In the genomic region with DNA sequence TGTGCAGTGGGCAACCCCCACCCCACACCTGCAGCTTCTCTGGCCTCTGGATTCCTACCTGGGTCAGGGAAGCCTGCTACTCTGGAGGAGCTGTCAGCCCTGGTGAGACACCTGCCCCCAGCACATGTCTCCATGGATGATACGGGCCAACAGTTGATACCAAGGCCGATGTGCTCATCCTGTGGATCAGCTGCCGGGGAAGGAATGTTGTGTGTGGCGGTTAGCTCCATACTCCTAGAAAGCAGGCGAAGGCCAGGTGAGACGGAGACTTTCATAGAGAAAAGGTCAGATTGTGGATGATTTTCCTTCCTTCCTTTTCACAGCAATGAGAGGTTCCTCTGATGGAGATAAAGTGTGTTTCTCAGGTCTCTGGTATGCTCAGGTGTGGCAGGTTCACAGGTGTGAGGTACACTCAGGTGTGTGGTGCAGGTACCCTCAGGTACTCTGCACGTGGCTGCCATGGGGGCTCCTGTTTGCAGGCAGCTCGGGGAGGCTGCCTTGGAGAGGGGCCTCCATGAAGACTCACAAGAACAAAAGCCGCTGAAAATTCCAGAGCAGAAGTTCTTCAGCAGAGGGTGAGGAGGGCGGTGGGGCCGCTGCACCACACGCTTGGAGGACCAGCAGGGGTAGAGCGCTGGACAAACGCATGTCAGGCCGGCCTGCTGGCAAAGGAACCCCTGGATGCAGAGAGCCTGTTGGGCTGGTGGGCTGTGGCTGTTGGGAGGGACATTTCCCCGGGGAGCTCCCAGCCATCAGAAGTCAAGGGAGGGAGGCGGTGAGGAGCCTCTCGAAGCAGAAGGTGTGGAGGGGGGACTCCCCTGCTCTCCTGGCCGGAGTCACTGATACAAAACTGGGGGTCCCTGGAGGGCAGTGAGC, we compare ENCODE assay signal across 9 cellular contexts. TPM values are rescaled to one million over a fixed set of nuclear protein-coding genes. Genes with fewer than 3 reads are reported as not detected.
DNase-seq lines count a peak whose midpoint lies in the region; ATAC-seq lines count a peak whose summit lies in the region.
"Had no signal": no experiment of that assay in that cellular context is flagged by ENCODE, and none has a peak within 500 bp of the region (broad histone marks: within the 10 kb centered on the region; RNA-seq: fewer than 3 reads in every experiment).

No MANE protein-coding gene starts in this region.

- no peak overlapping the region for H4K91ac ChIP-seq in trophoblast cell (ENCODE audit: low read depth, low read length)

- H3K9me2 ChIP-seq in Karpas-422 (replicated peaks; ENCODE audit: insufficient read depth, low read length) = no peaks in the 10 kb centered on the region

- no CpG with 5 or more reads among the region's 19 CpGs for WGBS in trophoblast cell (ENCODE audit: extremely low coverage, insufficient coverage, insufficient read length)

- H4K20me1 ChIP-seq in Karpas-422 (ENCODE audit: insufficient read depth, low read depth, low read length) = peaks cover 7% of the 10 kb centered on the region; the same call in 1 of the 2 replicates

- no peak overlapping the region for H3K4me2 ChIP-seq in trophoblast cell (ENCODE audit: low read length)
- no peak overlapping the region for H3K4me2 ChIP-seq in Karpas-422 (ENCODE audit: low read depth, low read length, poor library complexity, severe bottlenecking)

- no peaks in the 10 kb centered on the region for H3K79me1 ChIP-seq in trophoblast cell (ENCODE audit: low read length)

- no peak overlapping the region for H3K4ac ChIP-seq in trophoblast cell (ENCODE audit: low read depth, low read length)

- H2AFZ ChIP-seq in trophoblast cell (ENCODE audit: insufficient read depth, low read length, poor library complexity) (no peak overlapping the region), Karpas-422 (ENCODE audit: low read length) (no peak overlapping the region)

- no peak overlapping the region for H3K18ac ChIP-seq in trophoblast cell (ENCODE audit: low read length)

- ATAC-seq in GM18907 (IDR thresholded peaks at IDR 0.05; ENCODE audit: unreplicated experiment) = peak; percentile 18
- peak; percentile 8 for ATAC-seq in HG03575 (IDR thresholded peaks at IDR 0.05; ENCODE audit: extremely low read depth, insufficient number of reproducible peaks, low FRiP score, unreplicated experiment)
- no peak for ATAC-seq in esophagus mucosa

- no peak overlapping the region for H2BK12ac ChIP-seq in trophoblast cell (ENCODE audit: low read length)

- H3K79me2 ChIP-seq in trophoblast cell (ENCODE audit: control insufficient read depth, insufficient read depth, low read length, poor library complexity) (no peaks in the 10 kb centered on the region), Karpas-422 (ENCODE audit: low read length) (no peaks in the 10 kb centered on the region)

- H3K9ac ChIP-seq in trophoblast cell (ENCODE audit: low read length) (no peak overlapping the region), Karpas-422 (ENCODE audit: low read length) (no peak overlapping the region)

- H3K27ac ChIP-seq in trophoblast cell (ENCODE audit: low read depth, low read length) = no peak overlapping the region
- no peak overlapping the region for H3K27ac ChIP-seq in Karpas-422 (ENCODE audit: low read length)

- H3K14ac ChIP-seq in trophoblast cell (ENCODE audit: low read length) = no peak overlapping the region

- H3K4me1 ChIP-seq in trophoblast cell (ENCODE audit: control insufficient read depth in 1 of 2, insufficient read depth in 2 of 2, low read length in 2 of 2) = peaks cover 8 to 15% of the 10 kb centered on the region in 2 experiments
- H3K4me1 ChIP-seq in Karpas-422 (ENCODE audit: low read length) = peaks cover 11% of the 10 kb centered on the region

- H3K36me3 ChIP-seq in H7 (replicated peaks; ENCODE audit: control insufficient read depth, insufficient read depth, low read length) (peaks cover 7% of the 10 kb centered on the region; the same call in 1 of the 2 replicates), trophoblast cell (ENCODE audit: control insufficient read depth in 1 of 2, insufficient read depth in 2 of 2, low read length in 2 of 2) (peaks cover 23 to 30% of the 10 kb centered on the region in 2 experiments), Karpas-422 (ENCODE audit: insufficient read depth, low read length) (0 out of 2 replicates have a peak, but pooled peaks cover 3% of the 10 kb centered on the region)

- no peak overlapping the region for H2BK120ac ChIP-seq in trophoblast cell (ENCODE audit: insufficient read depth, low read length, poor library complexity)

- H3K9me3 ChIP-seq in trophoblast cell (ENCODE audit: insufficient read depth, low read depth, low read length) (peaks cover 5% of the 10 kb centered on the region), Karpas-422 (ENCODE audit: low read length) (no peaks in the 10 kb centered on the region)

- no peak overlapping the region for H2BK5ac ChIP-seq in trophoblast cell (ENCODE audit: low read depth, low read length, poor library complexity)

- no peak overlapping the region for H2AK5ac ChIP-seq in trophoblast cell (ENCODE audit: low read length)

- no peak overlapping the region for H4K12ac ChIP-seq in trophoblast cell (ENCODE audit: low read depth, low read length)

- no peak overlapping the region for H3K4me3 ChIP-seq in H7 (ENCODE audit: insufficient read depth, low read depth, low read length)
- H3K4me3 ChIP-seq in trophoblast cell (ENCODE audit: low read depth, low read length) = no peak overlapping the region
- no peak overlapping the region for H3K4me3 ChIP-seq in Karpas-422 (ENCODE audit: low read length)

- no peak overlapping the region for H4K8ac ChIP-seq in trophoblast cell (ENCODE audit: low read depth, low read length)

- DNase-seq in H7 = peak; percentile 32
- peak; percentile 99 for DNase-seq in trophoblast cell
- DNase-seq in activated T-cell treated with anti-CD3 and anti-CD28 coated beads for 4 hours = no peak
- DNase-seq in Karpas-422 = no peak
- DNase-seq: activated T-cell treated with anti-CD3 and anti-CD28 coated beads, Interleukin-2, amount 50 U/mL, for 1 hour; DMS79 had no signal

- H3K27me3 ChIP-seq in H7 (ENCODE audit: control insufficient read depth, insufficient read depth, low read length) (peaks cover 32% of the 10 kb centered on the region), trophoblast cell (ENCODE audit: insufficient read depth, low read length) (peaks cover 24% of the 10 kb centered on the region), Karpas-422 (ENCODE audit: low read length) (no peaks in the 10 kb centered on the region)

- H3K23ac ChIP-seq in trophoblast cell (ENCODE audit: low read length) = no peak overlapping the region

RNA-seq across cellular contexts. Expression of gene AHRR, which starts 5.1 kb away (rescaled TPM):
- total RNA-seq in H7 (2014; rRNA removed; shearing (Covaris generic)) = 0.74 and 1.4 TPM in 2 replicates
- polyA plus RNA-seq in trophoblast cell (2013) = 1.1 and 1.3 TPM in 2 replicates
- total RNA-seq in esophagus mucosa = 1.1 TPM
- total RNA-seq in Karpas-422 (2014; rRNA removed; shearing (Covaris generic); ENCODE audit: low replicate concordance) = 2.5 and 2.6 TPM in 2 replicates

RNA-seq across cellular contexts. Expression of gene PDCD6, which starts 45.0 kb away (rescaled TPM):
- 87.1 and 116 TPM in 2 replicates for total RNA-seq in H7 (2014; rRNA removed; shearing (Covaris generic))
- polyA plus RNA-seq in trophoblast cell (2013) = 84.3 and 85.8 TPM in 2 replicates
- 96.8 TPM for total RNA-seq in esophagus mucosa
- 103 and 133 TPM in 2 replicates for total RNA-seq in Karpas-422 (2014; rRNA removed; shearing (Covaris generic); ENCODE audit: low replicate concordance)

Comparison
In these comparisons a context has a peak if more than half of its experiments do, and no peak if none do; other contexts are left out.
1. DNase-seq: peak in H7 (single experiment) and trophoblast cell (2 of 2); none in activated T-cell treated with anti-CD3 and anti-CD28 coated beads for 4 hours (single experiment) and Karpas-422 (single experiment).